40 cellular contexts compared by ENCODE assay signal in genomic region chr1:26984291-26984690, GRCh38. TPM values are rescaled to one million over a fixed set of nuclear protein-coding genes. Genes with fewer than 3 reads are reported as not detected.
A peak's percentile ranks its signal among the peaks of the same experiment; 100 is the strongest.
DNase-seq lines count a peak whose midpoint lies in the region; ATAC-seq, FAIRE-seq and TF ChIP-seq lines count a peak whose summit lies in the region.
"Had no signal": no experiment of that assay in that cellular context is flagged by ENCODE, and none has a peak within 500 bp of the region (broad histone marks: within the 10 kb centered on the region; RNA-seq: fewer than 3 reads in every experiment).

No MANE protein-coding gene starts in this region.

- TF ChIP-seq EP300 in HepG2 (IDR thresholded peaks at IDR 0.05; ENCODE audit: low read depth in 2 of 2, low read length in 2 of 2) (no peak), HepG2 (CRISPR knock-in tag; IDR thresholded peaks at IDR 0.05; ENCODE audit: borderline replicate concordance) (no peak), K562 (IDR thresholded peaks at IDR 0.05; ENCODE audit: low read length) (no peak)

- H3K27ac ChIP-seq in HepG2 (ENCODE audit: extremely low read length, insufficient read depth, low read length) (no peak overlapping the region), right lobe of liver (no peak overlapping the region), K562 (ENCODE audit: extremely low read depth, low read depth, low read length) (no peak overlapping the region), kidney (ENCODE audit: low read depth in 2 of 2, low read length in 2 of 2) (no peak overlapping the region)
- H3K27ac ChIP-seq: 22Rv1; BLaER1; BLaER1 treated with 17β-estradiol and CSF1 and Interleukin-3, amounts not matched to agents 10 nM and 100 nM; C4-2B had no signal

- FAIRE-seq in HepG2 (lab: Jason Lieb, UNC) (no peak), K562 (lab: Jason Lieb, UNC) (no peak), kidney (lab: Jason Lieb, UNC) (no peak)
- FAIRE-seq: A204.1, A549, D721Med had no signal

- H3K4me1 ChIP-seq in HepG2 (ENCODE audit: insufficient read depth, low read length) (peaks cover 43% of the 10 kb centered on the region), right lobe of liver (no peaks in the 10 kb centered on the region), K562 (replicated peaks in 1 of 2; ENCODE audit: control insufficient read depth in 2 of 2, insufficient read depth in 2 of 2, low read length in 2 of 2) (no peaks in the 10 kb centered on the region), kidney (ENCODE audit: control insufficient read depth in 1 of 2, insufficient read depth in 1 of 2, low read depth in 1 of 2, low read length in 2 of 2) (no peaks in the 10 kb centered on the region)
- H3K4me1 ChIP-seq: BE2C, Caco-2 had no signal

- H3K4me1 Mint-ChIP-seq in WTC11 = no peaks in the 10 kb centered on the region
- H3K4me1 Mint-ChIP-seq: CD4-positive, alpha-beta memory T cell; CD4-positive, CD25-positive, alpha-beta regulatory T cell; CD8-positive, alpha-beta memory T cell had no signal

- H3K27me3 ChIP-seq in HepG2 (ENCODE audit: control insufficient read depth in 1 of 2, insufficient read depth in 2 of 2, low read length in 2 of 2) (no peaks in the 10 kb centered on the region), right lobe of liver (no peaks in the 10 kb centered on the region), K562 (ENCODE audit: control insufficient read depth in 2 of 2, insufficient read depth in 2 of 2, low read length in 2 of 2) (peaks cover 32 to 53% of the 10 kb centered on the region in 2 experiments)
- H3K27me3 ChIP-seq: BE2C; BLaER1; BLaER1 treated with 17β-estradiol and CSF1 and Interleukin-3, amounts not matched to agents 10 nM and 100 nM had no signal

- POLR2A ChIA-PET in HepG2 (lab: Yijun Ruan, JAX) = interaction anchor here (0.6 to 3.2 kb wide), 3 partner anchors 9 to 17 kb away, joined by 3 to 14 read pairs (median 5); partner anchors contain the start of gene TRNP1
- POLR2A ChIA-PET in WTC11 (lab: Charles Lee) = no interaction called here
- POLR2A ChIA-PET in K562 (lab: Yijun Ruan, JAX) = interaction anchor here (0.6 to 2.9 kb wide), 2 partner anchors 12 to 199 kb away, joined by 3 to 12 read pairs; no protein-coding TSS in a partner anchor

- no peaks in the 10 kb centered on the region for H3K79me2 ChIP-seq in HepG2 (ENCODE audit: insufficient read depth, low read length)
- no peaks in the 10 kb centered on the region for H3K79me2 ChIP-seq in K562 (ENCODE audit: control insufficient read depth, insufficient read depth, low read length)

- no peak for TF ChIP-seq RAD21 in HepG2 (CRISPR knock-in tag; IDR thresholded peaks at IDR 0.05)
- no peak for TF ChIP-seq RAD21 in K562 (CRISPR knock-in tag; conservative IDR thresholded peaks at IDR 0.05 in 1 of 2, IDR thresholded peaks at IDR 0.05 in 1 of 2)

- no peaks in the 10 kb centered on the region for H4K20me1 ChIP-seq in HepG2 (ENCODE audit: insufficient read depth, low read length)
- no peaks in the 10 kb centered on the region for H4K20me1 ChIP-seq in K562 (replicated peaks; ENCODE audit: control insufficient read depth, insufficient read depth, low read length)
- H4K20me1 ChIP-seq: BLaER1; BLaER1 treated with 17β-estradiol and CSF1 and Interleukin-3, amounts not matched to agents 10 nM and 100 nM had no signal

- CTCF ChIA-PET in HepG2 (lab: Yijun Ruan, JAX; ENCODE audit: low intra/inter-chr PET ratio, low total read pairs) = no interaction called here
- CTCF ChIA-PET in WTC11 (lab: Charles Lee) = interaction anchor here (0.7 kb wide), 1 partner anchor 13 kb away, joined by 3 read pairs; no protein-coding TSS in a partner anchor
- CTCF ChIA-PET in K562 (lab: Yijun Ruan, JAX; ENCODE audit: low intra/inter-chr PET ratio) = no interaction called here

- no peaks in the 10 kb centered on the region for H3K9me1 ChIP-seq in K562 (ENCODE audit: control insufficient read depth, insufficient read depth, low read length)

- H2AFZ ChIP-seq in HepG2 (ENCODE audit: low read length) (no peak overlapping the region), K562 (ENCODE audit: low read depth, low read length) (no peak overlapping the region)

- H3K4me3 Mint-ChIP-seq in WTC11 = no peak overlapping the region
- H3K4me3 Mint-ChIP-seq: B cell; CD14-positive monocyte; CD4-positive, alpha-beta memory T cell; CD4-positive, alpha-beta T cell; CD4-positive, CD25-positive, alpha-beta regulatory T cell; CD8-positive, alpha-beta memory T cell; CD8-positive, alpha-beta T cell had no signal

- H3K36me3 Mint-ChIP-seq in WTC11 = no peaks in the 10 kb centered on the region
- H3K36me3 Mint-ChIP-seq: CD14-positive monocyte; CD4-positive, alpha-beta memory T cell; CD4-positive, CD25-positive, alpha-beta regulatory T cell; CD8-positive, alpha-beta T cell had no signal

- no peaks in the 10 kb centered on the region for H3K9me3 Mint-ChIP-seq in WTC11
- H3K9me3 Mint-ChIP-seq: CD4-positive, alpha-beta T cell; CD8-positive, alpha-beta memory T cell; CD8-positive, alpha-beta T cell had no signal

- H3K4me2 ChIP-seq in HepG2 (ENCODE audit: low read depth, low read length) = no peak overlapping the region
- no peak overlapping the region for H3K4me2 ChIP-seq in K562 (ENCODE audit: insufficient read depth, low read length)
- H3K4me2 ChIP-seq: A549; BLaER1; BLaER1 treated with 17β-estradiol and CSF1 and Interleukin-3, amounts not matched to agents 10 nM and 100 nM had no signal

- no peak for ATAC-seq in HepG2
- no peak for ATAC-seq in right lobe of liver
- no peak for ATAC-seq in WTC11
- ATAC-seq in K562 = no peak
- ATAC-seq: A549; CD8-positive, alpha-beta T cell had no signal

- H3K27ac Mint-ChIP-seq in WTC11 = no peak overlapping the region
- H3K27ac Mint-ChIP-seq: B cell; CD4-positive, alpha-beta memory T cell; CD4-positive, alpha-beta T cell; CD8-positive, alpha-beta memory T cell; CD8-positive, alpha-beta T cell had no signal

- H3K9ac ChIP-seq in HepG2 (ENCODE audit: insufficient read depth, low read depth, low read length) (no peak overlapping the region), K562 (ENCODE audit: insufficient read depth in 1 of 2, low read depth in 2 of 2, low read length in 2 of 2) (no peak overlapping the region), kidney (ENCODE audit: low read length in 2 of 2) (no peak overlapping the region)
- H3K9ac ChIP-seq: BLaER1; BLaER1 treated with 17β-estradiol and CSF1 and Interleukin-3, amounts not matched to agents 10 nM and 100 nM had no signal

- in situ Hi-C loops in HepG2 (cut with HindIII; ENCODE audit: extremely low pct_ligation_motif_present, low pct_unique_long_range_greater_than_20kb) = no loop called here
- in situ Hi-C loops in K562 (cut with MboI) = no loop called here

- H3K9me3 ChIP-seq in HepG2 (ENCODE audit: low read length) (no peaks in the 10 kb centered on the region), right lobe of liver (no peaks in the 10 kb centered on the region), K562 (replicated peaks; ENCODE audit: control insufficient read depth, insufficient read depth, low read depth, low read length) (no peaks in the 10 kb centered on the region), kidney (ENCODE audit: control insufficient read depth in 1 of 2, low read length in 2 of 2) (no peaks in the 10 kb centered on the region)
- H3K9me3 ChIP-seq: A549; BE2C; BLaER1; BLaER1 treated with 17β-estradiol and CSF1 and Interleukin-3, amounts not matched to agents 10 nM and 100 nM; Caco-2 had no signal

- TF ChIP-seq POLR2A in HepG2 (IDR thresholded peaks at IDR 0.05; ENCODE audit: insufficient read depth in 1 of 2, low read depth in 2 of 2, low read length in 2 of 2) = no peak
- TF ChIP-seq POLR2A in right lobe of liver (IDR thresholded peaks at IDR 0.05) = no peak
- TF ChIP-seq POLR2A in K562 (conservative IDR thresholded peaks at IDR 0.05) = no peak

- H3K4me3 ChIP-seq in HepG2 (replicated peaks in 1 of 3; ENCODE audit: insufficient read depth in 1 of 3, low read depth in 2 of 3, low read length in 3 of 3) (no peak overlapping the region), right lobe of liver (no peak overlapping the region), K562 (no peak overlapping the region), kidney (ENCODE audit: low read length in 2 of 2) (no peak overlapping the region)
- H3K4me3 ChIP-seq: A549; BLaER1; BLaER1 treated with 17β-estradiol and CSF1 and Interleukin-3, amounts not matched to agents 10 nM and 100 nM had no signal

- intact Hi-C loops in HepG2 (cut with micrococcal nuclease; ENCODE audit: unreplicated experiment) (no loop called here), right lobe of liver (cut with DNase I) (no loop called here), K562 (cut with micrococcal nuclease) (no loop called here), kidney (cut with DNase I) (no loop called here)

- DNase-seq in HepG2 (ENCODE audit: low spot score) = no peak
- DNase-seq in right lobe of liver = no peak
- no peak for DNase-seq in WTC11 (ENCODE audit: low spot score)
- no peak for DNase-seq in K562 (ENCODE audit: extremely low read depth in 1 of 4, low spot score in 3 of 4)
- peak; percentile 2 for DNase-seq in kidney
- no peak for DNase-seq in ureter (ENCODE audit: low spot score)
- no peak for DNase-seq in SK-N-DZ (ENCODE audit: low spot score)
- DNase-seq in kidney glomerular epithelial cell (lab: John Stamatoyannopoulos, UW) = no peak
- DNase-seq: 8988T; ACHN; AML-193; BE2C; C1 segment of cervical spinal cord; Caco-2; Calu3; CD4-positive, alpha-beta memory T cell; CD4-positive, alpha-beta T cell; CD4-positive, CD25-positive, alpha-beta regulatory T cell; CD8-positive, alpha-beta memory T cell; CD8-positive, alpha-beta T cell; COR-L47; DMS 273 treated with DMSO at 0.1 percent for 48 hours; DMS153; DMS53; DMS79; DMS79 treated with DMSO at 0.1 percent for 48 hours; DND-41; EL had no signal

- H3K27me3 Mint-ChIP-seq in WTC11 (ENCODE audit: low read depth) = peaks cover 31% of the 10 kb centered on the region

- 67% methylated on average over 8 of the region's 8 CpGs for whole genome bisulfite sequencing in HepG2 (ENCODE audit: low lambda C conversion rate)
- 69% methylated on average over 6 of the region's 8 CpGs for WGBS in right lobe of liver (ENCODE audit: insufficient coverage, low coverage, low lambda C conversion rate, missing lambda C conversion rate)
- 2% methylated on average over 8 of the region's 8 CpGs for WGBS in K562 (ENCODE audit: insufficient coverage, low coverage, missing lambda C conversion rate)

- BruUV-seq in HepG2 (replicated peaks; lab: Mats Ljungman, UMichigan) (no TSS peak), K562 (replicated peaks; lab: Mats Ljungman, UMichigan) (no TSS peak)

- TF ChIP-seq CTCF in HepG2 (CRISPR knock-in tag; IDR thresholded peaks at IDR 0.05) (no peak), right lobe of liver (IDR thresholded peaks at IDR 0.05) (no peak), WTC11 (IDR thresholded peaks at IDR 0.05) (no peak), K562 (IDR thresholded peaks at IDR 0.05 in 2 of 3, conservative IDR thresholded peaks at IDR 0.05 in 1 of 3; ENCODE audit: insufficient read depth in 2 of 3, low read depth in 1 of 3, low read length in 3 of 3) (no peak), kidney (IDR thresholded peaks at IDR 0.05; ENCODE audit: borderline replicate concordance, extremely low read depth, insufficient read depth) (no peak)

- H3K36me3 ChIP-seq in HepG2 (replicated peaks in 1 of 2; ENCODE audit: control insufficient read depth in 1 of 2, insufficient read depth in 2 of 2, low read length in 2 of 2) = no peaks in the 10 kb centered on the region
- no peaks in the 10 kb centered on the region for H3K36me3 ChIP-seq in right lobe of liver
- no peaks in the 10 kb centered on the region for H3K36me3 ChIP-seq in K562 (ENCODE audit: control insufficient read depth, insufficient read depth, low read length)
- H3K36me3 ChIP-seq in kidney (ENCODE audit: control insufficient read depth in 1 of 2, insufficient read depth in 2 of 2, low read length in 2 of 2) = no peaks in the 10 kb centered on the region
- H3K36me3 ChIP-seq: BE2C; BLaER1; BLaER1 treated with 17β-estradiol and CSF1 and Interleukin-3, amounts not matched to agents 10 nM and 100 nM had no signal

RNA-seq across cellular contexts. Expression of gene TRNP1, which starts 9.2 kb away (rescaled TPM):
- 35.6 and 42.0 TPM in 2 replicates for total RNA-seq in HepG2 (2016; rRNA removed; fragmentation: Illumina TruSeq; extraction: Trizol)
- 45.9 and 49.6 TPM in 2 replicates for total RNA-seq in HepG2 (2016; cell fraction: cytosol; rRNA removed; fragmentation: Illumina TruSeq; extraction: Trizol; ENCODE audit: low read depth)
- total RNA-seq in HepG2 (2016; cell fraction: insoluble cytoplasmic fraction; rRNA removed; fragmentation: Illumina TruSeq; extraction: Trizol) = 32.9 and 43.5 TPM in 2 replicates
- 78.4 and 79.4 TPM in 2 replicates for total RNA-seq in HepG2 (2016; cell fraction: membrane; rRNA removed; fragmentation: Illumina TruSeq; extraction: Trizol)
- total RNA-seq in HepG2 (2016; cell fraction: nucleus; rRNA removed; fragmentation: Illumina TruSeq; extraction: Trizol) = 20.2 and 26.8 TPM in 2 replicates
- 158 and 166 TPM in 2 replicates for polyA plus RNA-seq in HepG2 (2011; rRNA removed)
- polyA plus RNA-seq in HepG2 (2011; cell fraction: cytosol; rRNA removed) = 196 and 254 TPM in 2 replicates
- 52.2 and 66.1 TPM in 2 replicates for polyA plus RNA-seq in HepG2 (2011; cell fraction: nucleus; rRNA removed)
- 56.7 and 66.7 TPM in 2 replicates for polyA plus RNA-seq in HepG2 (2012)
- 79.2 and 85.4 TPM in 2 replicates for polyA plus RNA-seq in HepG2 (2016; cell fraction: cytosol; fragmentation: Illumina TruSeq; extraction: Trizol; ENCODE audit: low read depth)
- polyA plus RNA-seq in HepG2 (2016; cell fraction: insoluble cytoplasmic fraction; fragmentation: Illumina TruSeq; extraction: Trizol; ENCODE audit: low read depth) = 57.7 and 57.9 TPM in 2 replicates
- 101 and 110 TPM in 2 replicates for polyA plus RNA-seq in HepG2 (2016; cell fraction: membrane; fragmentation: Illumina TruSeq; extraction: Trizol; ENCODE audit: low read depth)
- 41.5 and 46.3 TPM in 2 replicates for polyA plus RNA-seq in HepG2 (2016; cell fraction: nucleus; fragmentation: Illumina TruSeq; extraction: Trizol; ENCODE audit: insufficient read depth, low read depth)
- polyA minus RNA-seq in HepG2 (2011; rRNA and poly(A)+ RNA removed; ENCODE audit: low replicate concordance) = 0.21 and 97.7 TPM in 2 replicates
- 44.5 and 48.8 TPM in 2 replicates for polyA minus RNA-seq in HepG2 (2011; cell fraction: cytosol; rRNA and poly(A)+ RNA removed)
- polyA minus RNA-seq in HepG2 (2011; cell fraction: nucleus; rRNA and poly(A)+ RNA removed) = 41.1 and 55.3 TPM in 2 replicates
- 10 to 100 TPM in 2 of 6 experiments, 1 to 10 TPM in 4; 2.0 to 24.8 (median 6.7) TPM for total RNA-seq in right lobe of liver
- total RNA-seq in WTC11 (2021) = 37.6 to 51.4 TPM (median 49.4 TPM) in 3 replicates
- 0.90 and 1.7 TPM in 2 replicates for total RNA-seq in K562 (2011; cell fraction: chromatin; rRNA removed; ENCODE audit: low replicate concordance)
- total RNA-seq in K562 (2011; cell fraction: nucleolus; rRNA removed) = 1.3 and 1.8 TPM in 2 replicates
- 1.3 TPM in 2 replicates for total RNA-seq in K562 (2011; cell fraction: nucleoplasm; rRNA removed)
- 1.1 and 1.2 TPM in 2 replicates for total RNA-seq in K562 (2014; rRNA removed)
- 0.73 and 0.95 TPM in 2 replicates for total RNA-seq in K562 (2014; rRNA removed; fragmentation: Illumina TruSeq; extraction: Trizol)
- total RNA-seq in K562 (2015; rRNA removed; fragmentation: Illumina TruSeq; extraction: Trizol) = 0.26 and 0.47 TPM in 2 replicates
- 0.95 and 2.3 TPM in 2 replicates for total RNA-seq in K562 (2021)
- polyA plus RNA-seq in K562 (2011; rRNA removed) = 0.98 and 1.9 TPM in 2 replicates
- polyA plus RNA-seq in K562 (2011; cell fraction: cytosol; rRNA removed) = 1.7 and 2.1 TPM in 2 replicates
- polyA plus RNA-seq in K562 (2011; cell fraction: nucleus; rRNA removed) = 1.1 and 1.7 TPM in 2 replicates
- 0.29 and 0.94 TPM in 2 replicates for polyA plus RNA-seq in K562 (2012)
- 0.98 and 1.4 TPM in 2 replicates for polyA plus RNA-seq in K562 (2014; fragmentation: Illumina TruSeq; extraction: Trizol)
- polyA plus RNA-seq in K562 (2014; fragmentation: Nextera tagmentation; extraction: Ambion mirVana) = under 1 TPM; 0.03 to 0.14 TPM
- 0.97 and 1.3 TPM in 2 replicates for polyA plus RNA-seq in K562 (2014; rRNA removed)
- polyA minus RNA-seq in K562 (2011; rRNA and poly(A)+ RNA removed) = 0.32 and 0.90 TPM in 2 replicates
- 0.38 TPM in 1 of 2 replicates, not detected in the other for polyA minus RNA-seq in K562 (2011; cell fraction: cytosol; rRNA and poly(A)+ RNA removed)
- 0.81 and 1.1 TPM in 2 replicates for polyA minus RNA-seq in K562 (2011; cell fraction: nucleus; rRNA and poly(A)+ RNA removed)
- 38.3 TPM for total RNA-seq in kidney
- 33.0 TPM for polyA plus RNA-seq in kidney (ENCODE audit: insufficient read depth, low read depth, low replicate concordance)
- total RNA-seq in ureter = 46.6 TPM
- 6.3 and 14.1 TPM in 2 replicates for polyA plus RNA-seq in SK-N-DZ (2014; cell fraction: cytosol; rRNA removed)
- polyA plus RNA-seq in SK-N-DZ (2014; cell fraction: nucleus; rRNA removed) = 3.4 and 11.7 TPM in 2 replicates
- total RNA-seq: CD4-positive, alpha-beta memory T cell; CD4-positive, CD25-positive, alpha-beta regulatory T cell; CD8-positive, alpha-beta T cell had no signal
- polyA plus RNA-seq: CD4-positive, alpha-beta memory T cell; CD4-positive, CD25-positive, alpha-beta regulatory T cell; CD8-positive, alpha-beta memory T cell had no signal

RNA-seq across cellular contexts. Expression of gene KDF1, which starts 24.0 kb away (rescaled TPM):
- total RNA-seq in HepG2 (2016; rRNA removed; fragmentation: Illumina TruSeq; extraction: Trizol) (1.9 and 2.4 TPM in 2 replicates), right lobe of liver (1 to 10 TPM; 1.1 to 4.1 (median 2.5) TPM), WTC11 (2021) (18.9 to 19.8 TPM (median 19.0 TPM) in 3 replicates), K562 (2014; rRNA removed) (0.73 and 2.6 TPM in 2 replicates), K562 (2014; rRNA removed; fragmentation: Illumina TruSeq; extraction: Trizol) (0.62 and 0.73 TPM in 2 replicates), K562 (2015; rRNA removed; fragmentation: Illumina TruSeq; extraction: Trizol) (0.53 and 0.83 TPM in 2 replicates), K562 (2021) (1.9 and 2.4 TPM in 2 replicates), kidney (14.1 TPM), ureter (15.7 TPM)
- 0.61 and 1.1 TPM in 2 replicates for total RNA-seq in HepG2 (2016; cell fraction: cytosol; rRNA removed; fragmentation: Illumina TruSeq; extraction: Trizol; ENCODE audit: low read depth)
- 1.6 and 2.1 TPM in 2 replicates for total RNA-seq in HepG2 (2016; cell fraction: insoluble cytoplasmic fraction; rRNA removed; fragmentation: Illumina TruSeq; extraction: Trizol)
- total RNA-seq in HepG2 (2016; cell fraction: membrane; rRNA removed; fragmentation: Illumina TruSeq; extraction: Trizol) = 2.0 and 2.1 TPM in 2 replicates
- 0.75 and 1.1 TPM in 2 replicates for total RNA-seq in HepG2 (2016; cell fraction: nucleus; rRNA removed; fragmentation: Illumina TruSeq; extraction: Trizol)
- polyA plus RNA-seq in HepG2 (2011; rRNA removed) (4.9 and 7.4 TPM in 2 replicates), K562 (2011; rRNA removed) (1.4 and 4.8 TPM in 2 replicates), K562 (2014; fragmentation: Illumina TruSeq; extraction: Trizol) (1.3 and 1.9 TPM in 2 replicates), K562 (2014; fragmentation: Nextera tagmentation; extraction: Ambion mirVana) (under 1 TPM; 0.38 to 0.48 TPM), K562 (2014; rRNA removed) (1.0 and 1.3 TPM in 2 replicates), kidney (ENCODE audit: insufficient read depth, low read depth, low replicate concordance) (19.3 TPM)
- polyA plus RNA-seq in HepG2 (2011; cell fraction: cytosol; rRNA removed) = 4.3 and 6.8 TPM in 2 replicates
- 5.9 and 7.2 TPM in 2 replicates for polyA plus RNA-seq in HepG2 (2011; cell fraction: nucleus; rRNA removed)
- polyA plus RNA-seq in HepG2 (2012) = 4.8 and 6.0 TPM in 2 replicates
- polyA plus RNA-seq in HepG2 (2016; cell fraction: cytosol; fragmentation: Illumina TruSeq; extraction: Trizol; ENCODE audit: low read depth) = 0.87 and 0.94 TPM in 2 replicates
- polyA plus RNA-seq in HepG2 (2016; cell fraction: insoluble cytoplasmic fraction; fragmentation: Illumina TruSeq; extraction: Trizol; ENCODE audit: low read depth) = 2.0 and 2.7 TPM in 2 replicates
- polyA plus RNA-seq in HepG2 (2016; cell fraction: membrane; fragmentation: Illumina TruSeq; extraction: Trizol; ENCODE audit: low read depth) = 1.6 and 2.0 TPM in 2 replicates
- 2.9 and 3.3 TPM in 2 replicates for polyA plus RNA-seq in HepG2 (2016; cell fraction: nucleus; fragmentation: Illumina TruSeq; extraction: Trizol; ENCODE audit: insufficient read depth, low read depth)
- 12.8 TPM in 1 of 2 replicates, not detected in the other for polyA minus RNA-seq in HepG2 (2011; rRNA and poly(A)+ RNA removed; ENCODE audit: low replicate concordance)
- polyA minus RNA-seq in HepG2 (2011; cell fraction: cytosol; rRNA and poly(A)+ RNA removed) = 4.2 and 4.4 TPM in 2 replicates
- polyA minus RNA-seq in HepG2 (2011; cell fraction: nucleus; rRNA and poly(A)+ RNA removed) = 1.3 and 2.0 TPM in 2 replicates
- total RNA-seq in K562 (2011; cell fraction: chromatin; rRNA removed; ENCODE audit: low replicate concordance) = 1.2 and 3.2 TPM in 2 replicates
- total RNA-seq in K562 (2011; cell fraction: nucleolus; rRNA removed) = 2.0 and 2.1 TPM in 2 replicates
- total RNA-seq in K562 (2011; cell fraction: nucleoplasm; rRNA removed) = 1.5 and 1.8 TPM in 2 replicates
- polyA plus RNA-seq in K562 (2011; cell fraction: cytosol; rRNA removed) = 4.7 and 4.9 TPM in 2 replicates
- 3.2 and 3.7 TPM in 2 replicates for polyA plus RNA-seq in K562 (2011; cell fraction: nucleus; rRNA removed)
- polyA plus RNA-seq in K562 (2012) = 1.2 and 3.1 TPM in 2 replicates
- 2.2 and 4.5 TPM in 2 replicates for polyA minus RNA-seq in K562 (2011; rRNA and poly(A)+ RNA removed)
- 2.3 and 3.9 TPM in 2 replicates for polyA minus RNA-seq in K562 (2011; cell fraction: cytosol; rRNA and poly(A)+ RNA removed)
- polyA minus RNA-seq in K562 (2011; cell fraction: nucleus; rRNA and poly(A)+ RNA removed) = 0.81 and 1.4 TPM in 2 replicates
- not detected in 2 replicates for polyA plus RNA-seq in SK-N-DZ (2014; cell fraction: cytosol; rRNA removed)
- not detected in 2 replicates for polyA plus RNA-seq in SK-N-DZ (2014; cell fraction: nucleus; rRNA removed)
- total RNA-seq: A172, A673 had no signal
- polyA plus RNA-seq: A549, AG04450, CD14-positive monocyte had no signal

RNA-seq across cellular contexts. Expression of gene TENT5B, which starts 28.4 kb away (rescaled TPM):
- total RNA-seq in HepG2 (2016; rRNA removed; fragmentation: Illumina TruSeq; extraction: Trizol) (0.62 and 0.88 TPM in 2 replicates), right lobe of liver (under 1 TPM in 4 of 6 experiments, not detected in 2; 0.11 to 0.49 (median 0.29) TPM), WTC11 (2021) (104 to 124 TPM (median 119 TPM) in 3 replicates), K562 (2014; rRNA removed) (1.3 and 2.9 TPM in 2 replicates), K562 (2014; rRNA removed; fragmentation: Illumina TruSeq; extraction: Trizol) (0.25 and 0.29 TPM in 2 replicates), K562 (2015; rRNA removed; fragmentation: Illumina TruSeq; extraction: Trizol) (0.60 and 0.83 TPM in 2 replicates), K562 (2021) (1.6 and 1.7 TPM in 2 replicates), kidney (10.2 TPM), ureter (10.2 TPM)
- total RNA-seq in HepG2 (2016; cell fraction: cytosol; rRNA removed; fragmentation: Illumina TruSeq; extraction: Trizol; ENCODE audit: low read depth) = 0.35 and 0.40 TPM in 2 replicates
- 0.42 and 0.65 TPM in 2 replicates for total RNA-seq in HepG2 (2016; cell fraction: insoluble cytoplasmic fraction; rRNA removed; fragmentation: Illumina TruSeq; extraction: Trizol)
- total RNA-seq in HepG2 (2016; cell fraction: membrane; rRNA removed; fragmentation: Illumina TruSeq; extraction: Trizol) = 0.52 and 0.53 TPM in 2 replicates
- 0.38 and 0.71 TPM in 2 replicates for total RNA-seq in HepG2 (2016; cell fraction: nucleus; rRNA removed; fragmentation: Illumina TruSeq; extraction: Trizol)
- polyA plus RNA-seq in HepG2 (2011; rRNA removed) (0.13 and 0.22 TPM in 2 replicates), K562 (2011; rRNA removed) (0.39 and 0.61 TPM in 2 replicates), K562 (2014; fragmentation: Illumina TruSeq; extraction: Trizol) (0.48 and 0.54 TPM in 2 replicates), K562 (2014; fragmentation: Nextera tagmentation; extraction: Ambion mirVana) (under 1 TPM in 1 of 2 experiments, not detected in 1; 0.07 TPM), K562 (2014; rRNA removed) (0.93 TPM in 2 replicates), kidney (ENCODE audit: insufficient read depth, low read depth, low replicate concordance) (12.6 TPM)
- 0.13 and 0.24 TPM in 2 replicates for polyA plus RNA-seq in HepG2 (2011; cell fraction: cytosol; rRNA removed)
- 0.12 and 0.23 TPM in 2 replicates for polyA plus RNA-seq in HepG2 (2011; cell fraction: nucleus; rRNA removed)
- 0.16 TPM in 1 of 2 replicates, not detected in the other for polyA plus RNA-seq in HepG2 (2012)
- 0.12 and 0.17 TPM in 2 replicates for polyA plus RNA-seq in HepG2 (2016; cell fraction: cytosol; fragmentation: Illumina TruSeq; extraction: Trizol; ENCODE audit: low read depth)
- 0.46 and 0.58 TPM in 2 replicates for polyA plus RNA-seq in HepG2 (2016; cell fraction: insoluble cytoplasmic fraction; fragmentation: Illumina TruSeq; extraction: Trizol; ENCODE audit: low read depth)
- polyA plus RNA-seq in HepG2 (2016; cell fraction: membrane; fragmentation: Illumina TruSeq; extraction: Trizol; ENCODE audit: low read depth) = 0.20 and 0.32 TPM in 2 replicates
- 0.37 and 0.77 TPM in 2 replicates for polyA plus RNA-seq in HepG2 (2016; cell fraction: nucleus; fragmentation: Illumina TruSeq; extraction: Trizol; ENCODE audit: insufficient read depth, low read depth)
- polyA minus RNA-seq in HepG2 (2011; rRNA and poly(A)+ RNA removed; ENCODE audit: low replicate concordance) = 0.96 and 5.4 TPM in 2 replicates
- not detected in 2 replicates for polyA minus RNA-seq in HepG2 (2011; cell fraction: cytosol; rRNA and poly(A)+ RNA removed)
- polyA minus RNA-seq in HepG2 (2011; cell fraction: nucleus; rRNA and poly(A)+ RNA removed) = 0.37 and 0.39 TPM in 2 replicates
- total RNA-seq in K562 (2011; cell fraction: chromatin; rRNA removed; ENCODE audit: low replicate concordance) = 0.62 and 1.6 TPM in 2 replicates
- total RNA-seq in K562 (2011; cell fraction: nucleolus; rRNA removed) = 1.7 and 2.0 TPM in 2 replicates
- total RNA-seq in K562 (2011; cell fraction: nucleoplasm; rRNA removed) = 1.1 and 1.4 TPM in 2 replicates
- 0.77 and 0.98 TPM in 2 replicates for polyA plus RNA-seq in K562 (2011; cell fraction: cytosol; rRNA removed)
- 0.44 and 0.67 TPM in 2 replicates for polyA plus RNA-seq in K562 (2011; cell fraction: nucleus; rRNA removed)
- polyA plus RNA-seq in K562 (2012) = 0.77 and 0.80 TPM in 2 replicates
- polyA minus RNA-seq in K562 (2011; rRNA and poly(A)+ RNA removed) = 0.42 and 0.84 TPM in 2 replicates
- polyA minus RNA-seq in K562 (2011; cell fraction: cytosol; rRNA and poly(A)+ RNA removed) = 0.48 and 1.1 TPM in 2 replicates
- polyA minus RNA-seq in K562 (2011; cell fraction: nucleus; rRNA and poly(A)+ RNA removed) = 0.81 and 1.2 TPM in 2 replicates
- polyA plus RNA-seq in SK-N-DZ (2014; cell fraction: cytosol; rRNA removed) = 0.53 and 0.99 TPM in 2 replicates
- 0.52 and 0.87 TPM in 2 replicates for polyA plus RNA-seq in SK-N-DZ (2014; cell fraction: nucleus; rRNA removed)
- total RNA-seq: CD4-positive, alpha-beta memory T cell; CD4-positive, alpha-beta T cell; CD4-positive, CD25-positive, alpha-beta regulatory T cell; CD8-positive, alpha-beta memory T cell; CD8-positive, alpha-beta T cell had no signal
- polyA plus RNA-seq: CD4-positive, alpha-beta memory T cell; CD4-positive, CD25-positive, alpha-beta regulatory T cell; CD8-positive, alpha-beta memory T cell had no signal

Comparison
In these comparisons a context has a peak if more than half of its experiments do, and no peak if none do; other contexts are left out.
1. Of the 241 proteins assayed by ChIP-seq in both HepG2 and K562: peak only in HepG2: none; only in K562: KDM1A; in both: ZNF121; in neither: 239.